10 cellular contexts compared by ENCODE assay signal in the genomic region with DNA sequence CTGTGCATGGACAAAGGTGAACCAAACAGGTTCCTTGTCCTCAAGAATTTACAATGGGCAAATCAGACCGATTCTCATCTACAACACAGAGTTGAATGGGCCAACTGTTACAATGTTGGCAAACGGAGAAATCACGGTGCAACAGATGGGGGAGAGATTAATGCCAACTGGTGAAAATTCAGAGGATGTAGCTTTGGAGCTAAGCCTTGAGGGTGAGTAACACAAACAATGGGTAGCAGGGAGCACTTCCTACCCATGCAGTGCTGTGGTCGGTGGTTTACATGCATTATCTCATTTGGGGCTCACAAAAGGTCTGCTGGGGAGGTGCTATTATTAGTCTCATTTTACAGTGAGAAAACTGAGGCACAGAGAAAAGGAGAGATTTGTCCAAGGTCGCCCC. TPM values are rescaled to one million over a fixed set of nuclear protein-coding genes. Genes with fewer than 3 reads are reported as not detected.
DNase-seq lines count a peak whose midpoint lies in the region; ATAC-seq and TF ChIP-seq lines count a peak whose summit lies in the region.
"Had no signal": no experiment of that assay in that cellular context is flagged by ENCODE, and none has a peak within 500 bp of the region (broad histone marks: within the 10 kb centered on the region; RNA-seq: fewer than 3 reads in every experiment).

No MANE protein-coding gene starts in this region.

- H3K4me3 Mint-ChIP-seq in activated CD4-positive, alpha-beta T cell treated with anti-CD3 and anti-CD28 coated beads for 36 hours: peak overlapping the region; percentile 93
- H3K4me3 Mint-ChIP-seq in neural progenitor cell: peak overlapping the region; percentile 86

- intact Hi-C loops in activated CD4-positive, alpha-beta T cell treated with anti-CD3 and anti-CD28 coated beads for 36 hours (cut with DNase I, micrococcal nuclease): loop anchor here in 1 of 2 experiments (5.0 kb wide), 1 partner anchor 184 kb away; no protein-coding TSS in a partner anchor

- H3K4me1 Mint-ChIP-seq in activated CD4-positive, alpha-beta T cell treated with anti-CD3 and anti-CD28 coated beads for 36 hours: peaks cover 42% of the 10 kb centered on the region
- H3K4me1 Mint-ChIP-seq in neural progenitor cell: peaks cover 34% of the 10 kb centered on the region

- peak overlapping the region; percentile 53 for H3K4me3 ChIP-seq in NB4 (ENCODE audit: low read depth, low read length)
- no peak overlapping the region for H3K4me3 ChIP-seq in neural progenitor cell

- no peaks in the 10 kb centered on the region for H3K79me2 ChIP-seq in neural progenitor cell (ENCODE audit: low read depth)

- no peak for DNase-seq in activated CD4-positive, alpha-beta T cell treated with anti-CD3 and anti-CD28 coated beads for 36 hours
- DNase-seq in activated CD4-positive, alpha-beta T cell treated with anti-CD3 and anti-CD28 coated beads for 1 hour: no peak
- DNase-seq in NB4 (ENCODE audit: low read depth) (peak; percentile 46), neural progenitor cell (ENCODE audit: low spot score) (no peak), kidney tubule cell (ENCODE audit: low spot score) (no peak), H4 (ENCODE audit: low spot score) (no peak)
- DNase-seq in activated naive CD4-positive, alpha-beta T cell treated with anti-CD3 and anti-CD28 coated beads, Interleukin-2, amount 50 U/mL, for 72 hours (ENCODE audit: low spot score in 2 of 2): no peak
- DNase-seq: colonic mucosa, mesenchymal stem cell had no signal

- H3K9me3 ChIP-seq in neural progenitor cell (ENCODE audit: low read depth): no peaks in the 10 kb centered on the region
- H3K9me3 ChIP-seq: colonic mucosa had no signal

- no peak overlapping the region for H2AFZ ChIP-seq in neural progenitor cell (replicated peaks)

- H3K36me3 ChIP-seq in neural progenitor cell: no peaks in the 10 kb centered on the region
- H3K36me3 ChIP-seq: colonic mucosa had no signal

- POLR2A ChIA-PET in activated CD4-positive, alpha-beta T cell treated with anti-CD3 and anti-CD28 coated beads for 36 hours (lab: Charles Lee): interaction anchor here (1.7 to 1.9 kb wide), 5 partner anchors 16 to 143 kb away, joined by 5 to 19 read pairs (median 14); no protein-coding TSS in a partner anchor

- no peaks in the 10 kb centered on the region for H3K9me3 Mint-ChIP-seq in activated CD4-positive, alpha-beta T cell treated with anti-CD3 and anti-CD28 coated beads for 36 hours (ENCODE audit: low read depth)
- H3K9me3 Mint-ChIP-seq in activated naive CD4-positive, alpha-beta T cell treated with anti-CD3 and anti-CD28 coated beads, Interleukin-2, amount 50 U/mL, for 72 hours: no peaks in the 10 kb centered on the region
- peaks cover 11% of the 10 kb centered on the region for H3K9me3 Mint-ChIP-seq in neural progenitor cell

- no peaks in the 10 kb centered on the region for H3K27me3 Mint-ChIP-seq in activated CD4-positive, alpha-beta T cell treated with anti-CD3 and anti-CD28 coated beads for 36 hours
- peaks cover 17% of the 10 kb centered on the region for H3K27me3 Mint-ChIP-seq in neural progenitor cell (ENCODE audit: insufficient read depth, low read depth)

- no peak for ATAC-seq in activated CD4-positive, alpha-beta T cell treated with anti-CD3 and anti-CD28 coated beads for 36 hours
- ATAC-seq in activated naive CD4-positive, alpha-beta T cell treated with anti-CD3 and anti-CD28 coated beads, Interleukin-2, amount 50 U/mL, for 72 hours: no peak
- no peak for ATAC-seq in HG02970 (IDR thresholded peaks at IDR 0.05; ENCODE audit: low FRiP score, unreplicated experiment)

- peak overlapping the region; percentile 97 for H3K27ac Mint-ChIP-seq in activated CD4-positive, alpha-beta T cell treated with anti-CD3 and anti-CD28 coated beads for 36 hours
- H3K27ac Mint-ChIP-seq in activated naive CD4-positive, alpha-beta T cell treated with anti-CD3 and anti-CD28 coated beads, Interleukin-2, amount 50 U/mL, for 72 hours: peak overlapping the region; percentile 53 to 92
- H3K27ac Mint-ChIP-seq in neural progenitor cell: peak overlapping the region; percentile 24

- no peak for TF ChIP-seq POLR2A in NB4 (IDR thresholded peaks at IDR 0.05; ENCODE audit: extremely low read depth, insufficient read length)

- H3F3A ChIP-seq in neural progenitor cell (ENCODE audit: low read depth): peaks cover 20% of the 10 kb centered on the region

- peaks cover 64% of the 10 kb centered on the region for H3K27me3 ChIP-seq in neural progenitor cell

- peaks cover 16% of the 10 kb centered on the region for H3K36me3 Mint-ChIP-seq in activated CD4-positive, alpha-beta T cell treated with anti-CD3 and anti-CD28 coated beads for 36 hours (ENCODE audit: low read depth)
- H3K36me3 Mint-ChIP-seq in activated naive CD4-positive, alpha-beta T cell treated with anti-CD3 and anti-CD28 coated beads, Interleukin-2, amount 50 U/mL, for 72 hours: peaks cover 0 to 12% of the 10 kb centered on the region in 2 donors
- H3K36me3 Mint-ChIP-seq in neural progenitor cell: no peaks in the 10 kb centered on the region

- H3K4me2 ChIP-seq in neural progenitor cell: no peak overlapping the region

- no peak overlapping the region for H3K27ac ChIP-seq in neural progenitor cell
- H3K27ac ChIP-seq: colonic mucosa had no signal

- peaks cover 11% of the 10 kb centered on the region for H4K20me1 ChIP-seq in neural progenitor cell (ENCODE audit: low read depth)

- peaks cover 13% of the 10 kb centered on the region for H3K4me1 ChIP-seq in neural progenitor cell
- H3K4me1 ChIP-seq: colonic mucosa had no signal

- TF ChIP-seq CTCF in NB4 (IDR thresholded peaks at IDR 0.05; ENCODE audit: low read depth, low read length) (no peak), neural progenitor cell (IDR thresholded peaks at IDR 0.05) (no peak)

- H3K9ac ChIP-seq in neural progenitor cell: no peak overlapping the region

- CTCF ChIA-PET in activated CD4-positive, alpha-beta T cell treated with anti-CD3 and anti-CD28 coated beads for 36 hours (lab: Charles Lee): interaction anchor here (0.7 to 3.3 kb wide), 6 partner anchors 15 to 232 kb away, joined by 3 to 21 read pairs (median 8); a partner anchor contains a TSS

RNA-seq across cellular contexts. Expression of a gene that starts 0.9 kb away (rescaled TPM):
- total RNA-seq in activated CD4-positive, alpha-beta T cell treated with anti-CD3 and anti-CD28 coated beads for 36 hours: 10 to 100 TPM; 19.9 to 23.8 TPM
- 10 to 100 TPM; 13.0 to 24.0 TPM for total RNA-seq in activated naive CD4-positive, alpha-beta T cell treated with anti-CD3 and anti-CD28 coated beads, Interleukin-2, amount 50 U/mL, for 72 hours
- total RNA-seq in neural progenitor cell (ENCODE audit: low replicate concordance): 6.2 and 6.9 TPM in 2 replicates
- 34.1 and 34.9 TPM in 2 replicates for total RNA-seq in H4 (2014; rRNA removed; shearing (Covaris generic))

RNA-seq across cellular contexts. Expression of a gene that starts 49.5 kb away (rescaled TPM):
- 100 to 1,000 TPM; 600 to 996 TPM for total RNA-seq in activated CD4-positive, alpha-beta T cell treated with anti-CD3 and anti-CD28 coated beads for 36 hours
- 100 to 1,000 TPM; 695 to 940 TPM for total RNA-seq in activated naive CD4-positive, alpha-beta T cell treated with anti-CD3 and anti-CD28 coated beads, Interleukin-2, amount 50 U/mL, for 72 hours
- 552 and 601 TPM in 2 replicates for total RNA-seq in neural progenitor cell (ENCODE audit: low replicate concordance)
- total RNA-seq in H4 (2014; rRNA removed; shearing (Covaris generic)): 178 and 335 TPM in 2 replicates

RNA-seq across cellular contexts. Expression of a gene that starts 50.4 kb away (rescaled TPM):
- 100 to 1,000 TPM; 173 to 300 TPM for total RNA-seq in activated CD4-positive, alpha-beta T cell treated with anti-CD3 and anti-CD28 coated beads for 36 hours
- 100 to 1,000 TPM; 212 to 271 TPM for total RNA-seq in activated naive CD4-positive, alpha-beta T cell treated with anti-CD3 and anti-CD28 coated beads, Interleukin-2, amount 50 U/mL, for 72 hours
- 249 and 360 TPM in 2 replicates for total RNA-seq in neural progenitor cell (ENCODE audit: low replicate concordance)
- total RNA-seq in H4 (2014; rRNA removed; shearing (Covaris generic)): 516 and 552 TPM in 2 replicates

Comparison
In these comparisons a context has a peak if more than half of its experiments do, and no peak if none do; other contexts are left out.
1. H3K27ac Mint-ChIP-seq: peak in every context shown above with its lines; median percentile 97 in activated CD4-positive, alpha-beta T cell treated with anti-CD3 and anti-CD28 coated beads for 36 hours; 72 in activated naive CD4-positive, alpha-beta T cell treated with anti-CD3 and anti-CD28 coated beads, Interleukin-2, amount 50 U/mL, for 72 hours; 24 in neural progenitor cell.